Comparison of ENCODE assay signal across 8 cellular contexts in the genomic region with DNA sequence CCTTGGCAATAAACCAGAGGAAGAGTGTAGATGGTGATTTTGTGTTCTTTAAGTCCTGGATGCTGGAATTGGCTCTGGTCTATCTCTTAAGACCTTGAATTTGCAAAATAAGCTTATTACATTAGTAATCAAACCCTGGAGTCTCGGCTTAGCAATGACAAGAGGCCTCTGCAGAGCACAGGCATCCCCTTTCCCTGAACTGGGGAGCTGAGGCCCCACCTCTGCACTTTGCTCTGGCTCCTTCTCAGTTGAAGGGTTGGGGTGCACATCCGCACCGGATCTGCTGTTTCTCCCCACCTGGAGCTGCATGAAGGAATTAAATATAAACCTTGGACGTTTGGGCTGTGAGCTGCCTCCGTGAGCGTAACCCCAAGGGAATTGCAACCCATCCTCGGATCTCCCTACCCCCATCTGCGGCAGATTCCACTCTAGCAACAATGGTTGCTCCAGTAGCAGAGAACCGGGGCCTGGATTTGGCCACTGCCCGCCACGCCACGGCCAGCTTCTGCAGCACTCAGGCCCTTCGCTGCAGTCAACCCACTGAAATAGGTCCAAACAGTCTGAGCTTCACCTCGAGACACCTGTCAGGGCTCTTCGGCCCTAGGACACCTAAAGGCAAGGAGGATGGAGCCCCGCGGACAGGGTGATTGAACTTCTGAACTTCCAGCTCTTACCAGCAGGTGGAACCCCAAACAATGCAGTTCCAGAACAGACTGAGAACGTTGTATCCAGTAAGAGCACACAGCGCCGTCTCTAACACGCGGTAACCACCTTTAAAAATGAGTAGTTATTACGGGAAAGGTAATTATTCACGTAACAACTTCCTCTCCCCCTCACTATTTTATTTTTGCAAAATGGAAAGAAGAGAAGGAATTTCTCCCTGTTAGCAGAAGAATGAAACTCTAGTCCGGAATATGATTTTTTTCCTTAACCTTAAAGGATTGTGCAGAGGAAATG. TPM values are rescaled to one million over a fixed set of nuclear protein-coding genes. Genes with fewer than 3 reads are reported as not detected.
DNase-seq lines count a peak whose midpoint lies in the region; ATAC-seq, FAIRE-seq and TF ChIP-seq lines count a peak whose summit lies in the region.

No MANE protein-coding gene starts in this region.

- H3K27me3 ChIP-seq in MG63 (no peaks in the 10 kb centered on the region), gastroesophageal sphincter (no peaks in the 10 kb centered on the region), pancreas (no peaks in the 10 kb centered on the region), tibial nerve (peaks cover 0 to 4% of the 10 kb centered on the region in 2 donors)

- no peak for TF ChIP-seq POLR2A in gastroesophageal sphincter (IDR thresholded peaks at IDR 0.05)
- no peak for TF ChIP-seq POLR2A in tibial nerve (IDR thresholded peaks at IDR 0.05)

- FAIRE-seq in pancreas (lab: Jason Lieb, UNC) = no peak

- TF ChIP-seq EP300 in gastroesophageal sphincter (IDR thresholded peaks at IDR 0.05) (no peak), tibial nerve (IDR thresholded peaks at IDR 0.05) (peak in 1 of 2 donors; percentile 24)

- DNase-seq in ELF-1 (ENCODE audit: low read depth, low spot score) (peak; percentile 86), H4 (ENCODE audit: low spot score) (peak; percentile 68), MG63 (peak; percentile 64), SHP77 treated with DMSO at 0.1 percent for 48 hours (lab: John Stamatoyannopoulos, UW) (peak; percentile 48), pancreas (peak; percentile 52 to 83 (median 64)), tibial nerve (ENCODE audit: low spot score in 2 of 2) (peak; percentile 42 to 87)
- DNase-seq in activated naive CD4-positive, alpha-beta T cell (lab: John Stamatoyannopoulos, UW) = peak; percentile 5 to 51 (median 20)

- ATAC-seq in gastroesophageal sphincter (peak; percentile 89), pancreas (peak; percentile 97 to 100 (median 100))

- no peaks in the 10 kb centered on the region for H3K36me3 ChIP-seq in MG63
- H3K36me3 ChIP-seq in gastroesophageal sphincter = no peaks in the 10 kb centered on the region
- H3K36me3 ChIP-seq in pancreas = no peaks in the 10 kb centered on the region
- no peaks in the 10 kb centered on the region for H3K36me3 ChIP-seq in tibial nerve

- intact Hi-C loops in pancreas (cut with DNase I) = loop anchor here in 1 of 3 donors (10.0 kb wide), 1 partner anchor 368 kb away; no protein-coding TSS in a partner anchor

- H3K4me3 ChIP-seq in MG63 (no peak overlapping the region), gastroesophageal sphincter (no peak overlapping the region), pancreas (no peak overlapping the region), tibial nerve (no peak overlapping the region)

- H3K9me3 ChIP-seq in MG63 = no peaks in the 10 kb centered on the region
- H3K9me3 ChIP-seq in gastroesophageal sphincter = no peaks in the 10 kb centered on the region
- no peaks in the 10 kb centered on the region for H3K9me3 ChIP-seq in pancreas
- no peaks in the 10 kb centered on the region for H3K9me3 ChIP-seq in tibial nerve

- H3K27ac ChIP-seq in gastroesophageal sphincter = no peak overlapping the region
- no peak overlapping the region for H3K27ac ChIP-seq in pancreas
- H3K27ac ChIP-seq in tibial nerve = no peak overlapping the region

- TF ChIP-seq CTCF in gastroesophageal sphincter (IDR thresholded peaks at IDR 0.05) = peak; percentile 63 to 87 (median 81)
- peak; percentile 47 to 75 (median 70) for TF ChIP-seq CTCF in pancreas (IDR thresholded peaks at IDR 0.05)
- peak; percentile 74 to 84 (median 81) for TF ChIP-seq CTCF in tibial nerve (IDR thresholded peaks at IDR 0.05)

- 8 to 22% methylated on average over 11 to 15 of the region's 25 CpGs for WGBS in gastroesophageal sphincter (ENCODE audit: low coverage in 1 of 2), 2 donors
- 14 to 15% methylated on average over 25 of the region's 25 CpGs for WGBS in pancreas, 2 donors
- WGBS in tibial nerve, 2 donors = 16 to 21% methylated on average over 24 to 25 of the region's 25 CpGs

- peaks cover 0 to 11% (median 7%) of the 10 kb centered on the region in 3 donors for H3K4me1 ChIP-seq in gastroesophageal sphincter
- H3K4me1 ChIP-seq in pancreas = no peaks in the 10 kb centered on the region
- H3K4me1 ChIP-seq in tibial nerve = peaks cover 0 to 10% (median 0%) of the 10 kb centered on the region in 4 donors

RNA-seq across cellular contexts. Expression of a gene that starts 54.8 kb away (rescaled TPM):
- 230 and 273 TPM in 2 replicates for total RNA-seq in H4 (2014; rRNA removed; shearing (Covaris generic))
- 199 and 235 TPM in 2 replicates for total RNA-seq in MG63 (2014; rRNA removed; shearing (Covaris generic); ENCODE audit: low replicate concordance)
- 100 to 1,000 TPM in 3 of 4 donors, 10 to 100 TPM in 1; 94.5 to 132 (median 115) TPM for total RNA-seq in gastroesophageal sphincter
- 100 to 1,000 TPM in 3 of 6 donors, 10 to 100 TPM in 3; 84.4 to 116 (median 101) TPM for total RNA-seq in pancreas
- 10 to 100 TPM; 33.9 to 46.9 TPM for polyA plus RNA-seq in pancreas
- 100 to 1,000 TPM; 121 to 167 (median 150) TPM for total RNA-seq in tibial nerve

Comparison
In these comparisons a context has a peak if more than half of its experiments do, and no peak if none do; other contexts are left out.
1. DNase-seq: peak in every context shown above with its lines; median percentile 86 in ELF-1; 68 in H4; 64 in pancreas; 64 in tibial nerve; 64 in MG63; 48 in SHP77 treated with DMSO at 0.1 percent for 48 hours; 20 in activated naive CD4-positive, alpha-beta T cell.